In genomic region chr20:44070139-44070900, GRCh38 we compare ENCODE assay signal across 14 cellular contexts.
DNase-seq lines count a peak whose midpoint lies in the region; ATAC-seq and TF ChIP-seq lines count a peak whose summit lies in the region.
"Had no signal": no experiment of that assay in that cellular context is flagged by ENCODE, and none has a peak within 500 bp of the region (broad histone marks: within the 10 kb centered on the region; RNA-seq: fewer than 3 reads in every experiment).

No MANE protein-coding gene starts in this region.

- H3K27ac Mint-ChIP-seq in CD4-positive, alpha-beta memory T cell = peak overlapping the region; percentile 87 to 99 (median 98)
- peak overlapping the region; percentile 99 for H3K27ac Mint-ChIP-seq in activated naive CD4-positive, alpha-beta T cell treated with anti-CD3 and anti-CD28 coated beads, Interleukin-2, amount 50 U/mL, for 24 hours
- peak overlapping the region; percentile 90 to 99 for H3K27ac Mint-ChIP-seq in natural killer cell treated with Interleukin-12 subunit alpha and Interleukin-12 subunit beta and Interleukin-15 and Interleukin-18, amount 100 ng/mL, for 72 hours

- TF ChIP-seq POLR2A in prostate gland (IDR thresholded peaks at IDR 0.05) = no peak

- H3K4me3 Mint-ChIP-seq in CD4-positive, alpha-beta memory T cell = peak overlapping the region; percentile 83 to 92 (median 88)
- H3K4me3 Mint-ChIP-seq in activated naive CD4-positive, alpha-beta T cell treated with anti-CD3 and anti-CD28 coated beads, Interleukin-2, amount 50 U/mL, for 24 hours = peak overlapping the region; percentile 86
- peak overlapping the region; percentile 76 for H3K4me3 Mint-ChIP-seq in natural killer cell treated with Interleukin-12 subunit alpha and Interleukin-12 subunit beta and Interleukin-15 and Interleukin-18, amount 100 ng/mL, for 72 hours
- H3K4me3 Mint-ChIP-seq: neural crest cell had no signal

- no peak for TF ChIP-seq CTCF in prostate gland (IDR thresholded peaks at IDR 0.05)

- POLR2A ChIA-PET in CD4-positive, alpha-beta memory T cell (lab: Charles Lee; ENCODE audit: partially characterized antibody) = no interaction called here

- H3K4me1 Mint-ChIP-seq in CD4-positive, alpha-beta memory T cell = peaks cover 29 to 76% (median 52%) of the 10 kb centered on the region in 4 donors
- peaks cover 89% of the 10 kb centered on the region for H3K4me1 Mint-ChIP-seq in activated naive CD4-positive, alpha-beta T cell treated with anti-CD3 and anti-CD28 coated beads, Interleukin-2, amount 50 U/mL, for 24 hours
- peaks cover 27 to 43% of the 10 kb centered on the region in 2 donors for H3K4me1 Mint-ChIP-seq in natural killer cell treated with Interleukin-12 subunit alpha and Interleukin-12 subunit beta and Interleukin-15 and Interleukin-18, amount 100 ng/mL, for 72 hours (ENCODE audit: low read depth in 2 of 2)

- H3K27me3 Mint-ChIP-seq in CD4-positive, alpha-beta memory T cell = no peaks in the 10 kb centered on the region
- peaks cover 1% of the 10 kb centered on the region for H3K27me3 Mint-ChIP-seq in activated naive CD4-positive, alpha-beta T cell treated with anti-CD3 and anti-CD28 coated beads, Interleukin-2, amount 50 U/mL, for 24 hours
- H3K27me3 Mint-ChIP-seq in natural killer cell treated with Interleukin-12 subunit alpha and Interleukin-12 subunit beta and Interleukin-15 and Interleukin-18, amount 100 ng/mL, for 72 hours = peaks cover 10 to 14% of the 10 kb centered on the region in 2 donors

- 71% methylated on average over 17 of the region's 17 CpGs for WGBS in prostate gland

- no peaks in the 10 kb centered on the region for H3K36me3 Mint-ChIP-seq in CD4-positive, alpha-beta memory T cell
- no peaks in the 10 kb centered on the region for H3K36me3 Mint-ChIP-seq in activated naive CD4-positive, alpha-beta T cell treated with anti-CD3 and anti-CD28 coated beads, Interleukin-2, amount 50 U/mL, for 24 hours
- no peaks in the 10 kb centered on the region for H3K36me3 Mint-ChIP-seq in natural killer cell treated with Interleukin-12 subunit alpha and Interleukin-12 subunit beta and Interleukin-15 and Interleukin-18, amount 100 ng/mL, for 72 hours

- peak overlapping the region; percentile 40 to 57 for H3K4me3 ChIP-seq in CD4-positive, alpha-beta memory T cell (ENCODE audit: low read length in 2 of 2)
- no peak overlapping the region for H3K4me3 ChIP-seq in prostate gland
- H3K4me3 ChIP-seq: HAP-1 had no signal

- H3K27ac ChIP-seq in CD4-positive, alpha-beta memory T cell (ENCODE audit: low read depth, low read length) = peak overlapping the region; percentile 55
- no peak overlapping the region for H3K27ac ChIP-seq in prostate gland
- H3K27ac ChIP-seq: WERI-Rb-1 had no signal

- ATAC-seq in natural killer cell treated with Interleukin-12 subunit alpha and Interleukin-12 subunit beta and Interleukin-15 and Interleukin-18, amount 100 ng/mL, for 72 hours = peak; percentile 11 to 40
- ATAC-seq in HG02938 (IDR thresholded peaks at IDR 0.05; ENCODE audit: unreplicated experiment) = no peak
- no peak for ATAC-seq in GM18517 (IDR thresholded peaks at IDR 0.05; ENCODE audit: unreplicated experiment)

- no peaks in the 10 kb centered on the region for H3K36me3 ChIP-seq in CD4-positive, alpha-beta memory T cell (ENCODE audit: insufficient read depth, low read length)
- no peaks in the 10 kb centered on the region for H3K36me3 ChIP-seq in prostate gland
- H3K36me3 ChIP-seq: HAP-1, WERI-Rb-1 had no signal

- peak; percentile 69 to 85 (median 78) for DNase-seq in CD4-positive, alpha-beta memory T cell
- peak; percentile 2 for DNase-seq in NOMO-1 treated with dmso at 0.1 percent for 144 hours (lab: John Stamatoyannopoulos, UW; ENCODE audit: unreplicated experiment)
- no peak for DNase-seq in natural killer cell treated with Interleukin-12 subunit alpha and Interleukin-12 subunit beta and Interleukin-15 and Interleukin-18, amount 100 ng/mL, for 72 hours (ENCODE audit: low spot score)
- no peak for DNase-seq in prostate gland (ENCODE audit: low spot score)
- DNase-seq in iPS-NIHi11 (ENCODE audit: low spot score) = no peak
- DNase-seq: Calu3, cerebellar nuclear complex, NCI-H524 treated with DMSO at 0.1 percent for 48 hours, WERI-Rb-1 had no signal

- H3K4me1 ChIP-seq in CD4-positive, alpha-beta memory T cell (ENCODE audit: insufficient read depth, low read length) = peaks cover 62% of the 10 kb centered on the region
- no peaks in the 10 kb centered on the region for H3K4me1 ChIP-seq in prostate gland (replicated peaks)
- H3K4me1 ChIP-seq: HAP-1 had no signal

- H3K27me3 ChIP-seq in CD4-positive, alpha-beta memory T cell (ENCODE audit: insufficient read depth, low read length) = no peaks in the 10 kb centered on the region
- H3K27me3 ChIP-seq in prostate gland (replicated peaks; ENCODE audit: insufficient read depth) = no peaks in the 10 kb centered on the region

- H3K9me3 ChIP-seq in CD4-positive, alpha-beta memory T cell (ENCODE audit: control insufficient read depth in 1 of 2, low read length in 2 of 2) = no peaks in the 10 kb centered on the region
- no peaks in the 10 kb centered on the region for H3K9me3 ChIP-seq in prostate gland
- H3K9me3 ChIP-seq: HAP-1 had no signal

- CTCF ChIA-PET in CD4-positive, alpha-beta memory T cell (lab: Charles Lee; ENCODE audit: partially characterized antibody) = interaction anchor here (1.6 to 5.1 kb wide), 3 partner anchors 10 to 12 kb away, joined by 6 to 30 read pairs (median 10); no protein-coding TSS in a partner anchor

- intact Hi-C loops in CD4-positive, alpha-beta memory T cell (cut with micrococcal nuclease) = loop anchor here (5.0 kb wide), 1 partner anchor 128 kb away; no protein-coding TSS in a partner anchor
- intact Hi-C loops in prostate gland (cut with DNase I) = loop anchor here (10.0 kb wide), 1 partner anchor 156 kb away; the partner anchor contains the start of gene TOX2

- H3K9me3 Mint-ChIP-seq in CD4-positive, alpha-beta memory T cell = no peaks in the 10 kb centered on the region
- H3K9me3 Mint-ChIP-seq in activated naive CD4-positive, alpha-beta T cell treated with anti-CD3 and anti-CD28 coated beads, Interleukin-2, amount 50 U/mL, for 24 hours = no peaks in the 10 kb centered on the region
- H3K9me3 Mint-ChIP-seq in natural killer cell treated with Interleukin-12 subunit alpha and Interleukin-12 subunit beta and Interleukin-15 and Interleukin-18, amount 100 ng/mL, for 72 hours = no peaks in the 10 kb centered on the region
- H3K9me3 Mint-ChIP-seq: neural crest cell had no signal

Comparison
In these comparisons a context has a peak if more than half of its experiments do, and no peak if none do; other contexts are left out.
1. DNase-seq: peak in CD4-positive, alpha-beta memory T cell (5 of 5) and NOMO-1 treated with dmso at 0.1 percent for 144 hours (single experiment); none in natural killer cell treated with Interleukin-12 subunit alpha and Interleukin-12 subunit beta and Interleukin-15 and Interleukin-18, amount 100 ng/mL, for 72 hours (single experiment), prostate gland (single experiment) and iPS-NIHi11 (single experiment).
2. H3K4me3 ChIP-seq: peak in CD4-positive, alpha-beta memory T cell (2 of 2); none in prostate gland (0 of 2).
3. ATAC-seq: peak in natural killer cell treated with Interleukin-12 subunit alpha and Interleukin-12 subunit beta and Interleukin-15 and Interleukin-18, amount 100 ng/mL, for 72 hours (2 of 2); none in HG02938 (single experiment) and GM18517 (single experiment).
4. Peak in every context shown above with its lines, with median percentiles within 50 percentile points of each other: H3K27ac Mint-ChIP-seq and H3K4me3 Mint-ChIP-seq.